In genomic region chr4:978957-979701, GRCh38 we compare ENCODE assay signal across 7 cellular contexts. TPM values are rescaled to one million over a fixed set of nuclear protein-coding genes. Genes with fewer than 3 reads are reported as not detected.
DNase-seq lines count a peak whose midpoint lies in the region; ATAC-seq lines count a peak whose summit lies in the region.
"Had no signal": no experiment of that assay in that cellular context is flagged by ENCODE, and none has a peak within 500 bp of the region (broad histone marks: within the 10 kb centered on the region; RNA-seq: fewer than 3 reads in every experiment).

No MANE protein-coding gene starts in this region.

- DNase-seq in AML-193 (lab: John Stamatoyannopoulos, UW), result peak; percentile 88 to 92
- DNase-seq in NOMO-1 treated with dmso at 0.1 percent for 144 hours (lab: John Stamatoyannopoulos, UW; ENCODE audit: unreplicated experiment), result peak; percentile 90
- DNase-seq in GOT3 (lab: John Stamatoyannopoulos, UW), result no peak
- no peak for DNase-seq in cortex of kidney (lab: John Stamatoyannopoulos, UW)
- DNase-seq: NCI-H774 had no signal

- peak; percentile 68 for ATAC-seq in esophagus mucosa
- ATAC-seq in HG03039 (IDR thresholded peaks at IDR 0.05; ENCODE audit: unreplicated experiment), result no peak

RNA-seq across cellular contexts. Expression of gene DGKQ, which starts 5.8 kb away (rescaled TPM):
- 12.0 TPM for total RNA-seq in esophagus mucosa

RNA-seq across cellular contexts. Expression of gene IDUA, which starts 7.7 kb away (rescaled TPM):
- 8.8 TPM for total RNA-seq in esophagus mucosa

RNA-seq across cellular contexts. Expression of gene SLC26A1, which starts 14.1 kb away (rescaled TPM):
- total RNA-seq in esophagus mucosa, result not detected

RNA-seq across cellular contexts. Expression of gene FGFRL1, which starts 32.3 kb away (rescaled TPM):
- 2.2 TPM for total RNA-seq in esophagus mucosa

RNA-seq across cellular contexts. Expression of gene TMEM175, which starts 46.9 kb away (rescaled TPM):
- 11.2 TPM for total RNA-seq in esophagus mucosa

Comparison
In these comparisons a context has a peak if more than half of its experiments do, and no peak if none do; other contexts are left out.
1. DNase-seq: peak in AML-193 (2 of 2) and NOMO-1 treated with dmso at 0.1 percent for 144 hours (single experiment); none in GOT3 (single experiment) and cortex of kidney (single experiment).